Comparison of ENCODE assay signal across 8 cellular contexts in the genomic region with DNA sequence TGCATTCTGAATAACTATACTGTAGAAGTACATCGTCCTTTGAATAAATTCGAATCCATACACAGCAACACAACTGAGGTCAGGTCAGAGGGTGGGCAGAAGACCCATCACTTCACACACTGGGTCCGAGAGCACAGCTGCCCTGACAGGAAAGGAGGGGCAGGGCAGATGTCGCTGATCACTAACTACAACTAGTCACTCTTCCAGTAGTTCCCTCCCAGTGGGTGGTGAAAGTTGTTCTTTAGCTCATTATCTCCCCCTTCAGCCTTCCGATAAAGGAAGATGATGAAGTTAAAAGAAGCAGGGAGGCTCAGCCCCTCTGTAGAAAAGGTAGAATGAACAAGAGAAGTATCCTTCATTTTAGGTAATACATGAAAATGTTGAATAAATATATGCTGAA.
DNase-seq lines count a peak whose midpoint lies in the region; ATAC-seq and TF ChIP-seq lines count a peak whose summit lies in the region.

No MANE protein-coding gene starts in this region.

- ATAC-seq in HG02610 (IDR thresholded peaks at IDR 0.05; ENCODE audit: unreplicated experiment) (no peak), HG02973 (IDR thresholded peaks at IDR 0.05; ENCODE audit: unreplicated experiment) (no peak)

- DNase-seq in GM12865 (ENCODE audit: low read depth) (peak; percentile 26), T follicular helper cell (ENCODE audit: low read depth) (peak; percentile 32), astrocyte of the hippocampus (ENCODE audit: low read depth, low spot score) (peak; percentile 32), retinal pigment epithelial cell (ENCODE audit: low read depth) (no peak), RPMI8226 (no peak), SHP77 treated with DMSO at 0.1 percent for 48 hours (lab: John Stamatoyannopoulos, UW) (no peak)

- TF ChIP-seq CTCF in GM12865 (IDR thresholded peaks at IDR 0.05; ENCODE audit: insufficient read depth, low read depth, low read length, missing control alignments): no peak
- TF ChIP-seq CTCF in retinal pigment epithelial cell (conservative IDR thresholded peaks at IDR 0.05; ENCODE audit: low read depth, low read length): peak; percentile 23

- no peak overlapping the region for H3K4me3 ChIP-seq in GM12865 (ENCODE audit: low read depth, low read length)
- H3K4me3 ChIP-seq in retinal pigment epithelial cell (ENCODE audit: low read length): no peak overlapping the region

Comparison
In these comparisons a context has a peak if more than half of its experiments do, and no peak if none do; other contexts are left out.
1. DNase-seq: peak in GM12865 (single experiment), T follicular helper cell (single experiment) and astrocyte of the hippocampus (single experiment); none in retinal pigment epithelial cell (single experiment), RPMI8226 (single experiment) and SHP77 treated with DMSO at 0.1 percent for 48 hours (single experiment).